Comparison of ENCODE assay signal across 22 cellular contexts in genomic region chr10:21176934-21177480, GRCh38.
DNase-seq lines count a peak whose midpoint lies in the region; ATAC-seq, FAIRE-seq and TF ChIP-seq lines count a peak whose summit lies in the region.
"Had no signal": no experiment of that assay in that cellular context is flagged by ENCODE, and none has a peak within 500 bp of the region (broad histone marks: within the 10 kb centered on the region; RNA-seq: fewer than 3 reads in every experiment).

No MANE protein-coding gene starts in this region.

- POLR2A ChIA-PET in Caco-2 (lab: Charles Lee) (interaction anchor here (0.6 kb wide), 1 partner anchor 66 kb away, joined by 4 read pairs; no protein-coding TSS in a partner anchor), HEK293T (lab: Yijun Ruan, JAX) (no interaction called here)

- H3K4me1 ChIP-seq in Caco-2 (peaks cover 24% of the 10 kb centered on the region), MM.1S (ENCODE audit: low read length) (no peaks in the 10 kb centered on the region)

- no peaks in the 10 kb centered on the region for H3K27me3 ChIP-seq in Caco-2 (replicated peaks; ENCODE audit: control insufficient read depth, insufficient read depth, low read length)
- no peaks in the 10 kb centered on the region for H3K27me3 ChIP-seq in bronchial epithelial cell (ENCODE audit: control insufficient read depth, insufficient read depth, low read length)
- H3K27me3 ChIP-seq in MM.1S (replicated peaks; ENCODE audit: insufficient read depth, low read length): no peaks in the 10 kb centered on the region

- DNase-seq in Caco-2 (no peak), HEK293T (ENCODE audit: extremely low spot score) (no peak), bronchial epithelial cell (ENCODE audit: low read depth) (peak; percentile 56), neural crest cell (ENCODE audit: low read depth, low spot score) (no peak), MM.1S (no peak)
- DNase-seq: ACHN, H9, NCI-H1105, NCI-H1694, NCI-H2227 treated with DMSO at 0.1 percent for 48 hours, NCI-H510A treated with DMSO at 0.1 percent for 48 hours, NCI-H774, OCI-M1, SIG-M5, T-helper 17 cell had no signal

- H3K4me3 ChIP-seq in Caco-2 (ENCODE audit: low read depth, low read length) (no peak overlapping the region), bronchial epithelial cell (ENCODE audit: low read depth, low read length) (no peak overlapping the region), MM.1S (ENCODE audit: low read length) (no peak overlapping the region)

- no peak overlapping the region for H3K27ac ChIP-seq in MM.1S (ENCODE audit: low read length)
- H3K27ac ChIP-seq: C4-2B had no signal

- FAIRE-seq in bronchial epithelial cell (lab: Jason Lieb, UNC): no peak
- FAIRE-seq: GM12892, GM18507, HTR-8/SVneo had no signal

- CTCF ChIA-PET in Caco-2 (lab: Charles Lee): interaction anchor here (0.5 to 0.6 kb wide), 2 partner anchors 65 to 153 kb away, joined by 3 to 4 read pairs; no protein-coding TSS in a partner anchor
- CTCF ChIA-PET in HEK293T (lab: Yijun Ruan, JAX): no interaction called here

- no peak overlapping the region for H3K4me2 ChIP-seq in MM.1S (ENCODE audit: low read depth, low read length)

- no peaks in the 10 kb centered on the region for H3K79me2 ChIP-seq in MM.1S (ENCODE audit: low read length)

- no peaks in the 10 kb centered on the region for H3K9me2 ChIP-seq in MM.1S (replicated peaks; ENCODE audit: insufficient read depth, low read length)

- H4K20me1 ChIP-seq in MM.1S (ENCODE audit: insufficient read depth, low read length): no peaks in the 10 kb centered on the region

- no peaks in the 10 kb centered on the region for H3K36me3 ChIP-seq in Caco-2 (ENCODE audit: control insufficient read depth, insufficient read depth, low read length)
- peaks cover 1% of the 10 kb centered on the region for H3K36me3 ChIP-seq in bronchial epithelial cell (ENCODE audit: control insufficient read depth, insufficient read depth, low read length)
- no peaks in the 10 kb centered on the region for H3K36me3 ChIP-seq in MM.1S (replicated peaks; ENCODE audit: insufficient read depth, low read length)

- H3K9me3 Mint-ChIP-seq in Caco-2 (ENCODE audit: unreplicated experiment) (peaks cover 33% of the 10 kb centered on the region), neural crest cell (peaks cover 9% of the 10 kb centered on the region)

- BruUV-seq in Caco-2 (replicated peaks; lab: Mats Ljungman, UMichigan): no TSS peak

- peak overlapping the region; percentile 21 for H3K4me3 Mint-ChIP-seq in Caco-2 (ENCODE audit: unreplicated experiment)
- peak overlapping the region; percentile 47 for H3K4me3 Mint-ChIP-seq in neural crest cell
- H3K4me3 Mint-ChIP-seq: H9, IgD-negative memory B cell, T-helper 17 cell had no signal

- H3K27me3 Mint-ChIP-seq in Caco-2 (ENCODE audit: insufficient read depth, unreplicated experiment): no peaks in the 10 kb centered on the region
- peaks cover 35% of the 10 kb centered on the region for H3K27me3 Mint-ChIP-seq in neural crest cell (ENCODE audit: low read depth)

- TF ChIP-seq CTCF in Caco-2 (IDR thresholded peaks at IDR 0.05; ENCODE audit: insufficient read depth in 1 of 2, low read depth in 1 of 2, low read length in 1 of 2, severe bottlenecking in 1 of 2, unreplicated experiment in 1 of 2): no peak
- no peak for TF ChIP-seq CTCF in bronchial epithelial cell (IDR thresholded peaks at IDR 0.05; ENCODE audit: insufficient read depth, low read length, severe bottlenecking)
- no peak for TF ChIP-seq CTCF in neural crest cell (conservative IDR thresholded peaks at IDR 0.05)
- TF ChIP-seq CTCF in MM.1S (IDR thresholded peaks at IDR 0.05; ENCODE audit: low read length): no peak

- peaks cover 5% of the 10 kb centered on the region; the same call in 1 of the 2 replicates for H3K9me3 ChIP-seq in Caco-2
- H3K9me3 ChIP-seq in MM.1S (replicated peaks; ENCODE audit: insufficient read depth, low read length): no peaks in the 10 kb centered on the region

- intact Hi-C loops in Caco-2 (cut with micrococcal nuclease; ENCODE audit: unreplicated experiment): no loop called here

- H3K27ac Mint-ChIP-seq in Caco-2 (ENCODE audit: unreplicated experiment) (peak overlapping the region; percentile 88), neural crest cell (ENCODE audit: unreplicated experiment) (no peak overlapping the region)
- H3K27ac Mint-ChIP-seq: IgD-negative memory B cell, T-helper 17 cell had no signal

- H3K4me1 Mint-ChIP-seq in Caco-2 (ENCODE audit: low read depth, unreplicated experiment) (peaks cover 26% of the 10 kb centered on the region), neural crest cell (peaks cover 40% of the 10 kb centered on the region)
- H3K4me1 Mint-ChIP-seq: T-helper 17 cell had no signal

- no peak overlapping the region for H2AFZ ChIP-seq in MM.1S (ENCODE audit: low read length)

- H3K36me3 Mint-ChIP-seq in Caco-2 (ENCODE audit: insufficient read depth, unreplicated experiment): peaks cover 9% of the 10 kb centered on the region
- H3K36me3 Mint-ChIP-seq in neural crest cell (ENCODE audit: low read depth): peaks cover 15% of the 10 kb centered on the region
- H3K36me3 Mint-ChIP-seq: IgD-negative memory B cell had no signal

- no peak overlapping the region for H3K9ac ChIP-seq in MM.1S (ENCODE audit: low read length)

- H3F3A ChIP-seq in MM.1S (ENCODE audit: insufficient read depth, low read length): no peaks in the 10 kb centered on the region

- ATAC-seq in GM19324 (IDR thresholded peaks at IDR 0.05; ENCODE audit: low FRiP score, unreplicated experiment): no peak
- no peak for ATAC-seq in GM21717 (IDR thresholded peaks at IDR 0.05; ENCODE audit: unreplicated experiment)
- ATAC-seq: T-helper 17 cell had no signal

TF ChIP-seq in HEK293T, 16 proteins besides CTCF, POLR2A, EP300 and RAD21:
- peak; percentile 19; the same call in 1 of the 2 replicates for TF ChIP-seq L3MBTL2 (conservative IDR thresholded peaks at IDR 0.05)
- TF ChIP-seq PKNOX1 (IDR thresholded peaks at IDR 0.05): no peak
